Comparison of ENCODE assay signal across 5 cellular contexts in genomic region chr1:67918067-67918466, GRCh38.
"Had no signal": no experiment of that assay in that cellular context is flagged by ENCODE, and none has a peak within 500 bp of the region (broad histone marks: within the 10 kb centered on the region; RNA-seq: fewer than 3 reads in every experiment).

No MANE protein-coding gene starts in this region.

- H3K4me3 ChIP-seq: GM23248 had no signal

- H3K9ac ChIP-seq: GM23248 had no signal

- DNase-seq: GM23248, H9, HCEC 1CT, IMR-90, KBM-7 had no signal

- H3K27ac Mint-ChIP-seq: H9 had no signal

- H2AFZ ChIP-seq: GM23248 had no signal

- H3K9me3 Mint-ChIP-seq: H9 had no signal

- H3K4me3 Mint-ChIP-seq: H9 had no signal

- H3K27ac ChIP-seq: GM23248 had no signal
